In genomic region chr1:236172041-236172579, GRCh38 we compare ENCODE assay signal across 21 cellular contexts.
"Had no signal": no experiment of that assay in that cellular context is flagged by ENCODE, and none has a peak within 500 bp of the region (broad histone marks: within the 10 kb centered on the region; RNA-seq: fewer than 3 reads in every experiment).

No MANE protein-coding gene starts in this region.

- H3K4me3 Mint-ChIP-seq: activated CD4-positive, alpha-beta memory T cell treated with anti-CD3 and anti-CD28 coated beads, Interleukin-2, amount 10 ng/mL, durations not matched to agents 7 days and 5 days; activated CD8-positive, alpha-beta memory T cell treated with anti-CD3 and anti-CD28 coated beads, Interleukin-2, amount 10 ng/mL, durations not matched to agents 7 days and 5 days; activated naive CD8-positive, alpha-beta T cell treated with anti-CD3 and anti-CD28 coated beads, Interleukin-2, amount 10 ng/mL, durations not matched to agents 7 days and 5 days; activated T-helper 17 cell treated with anti-CD3 and anti-CD28 coated beads, Interleukin-2, amount 50 U/mL, for 72 hours; brain; T-helper 2 cell treated with Interferon-gamma antibody and Interleukin-4, amounts not matched to agents 5 μg/mL and 100 μg/mL, for 36 hours; WTC11 had no signal

- DNase-seq: activated CD4-positive, alpha-beta memory T cell treated with anti-CD3 and anti-CD28 coated beads, Interleukin-2, amount 10 ng/mL, durations not matched to agents 7 days and 5 days; activated CD4-positive, alpha-beta T cell treated with anti-CD3 and anti-CD28 coated beads for 48 hours; activated naive CD4-positive, alpha-beta T cell; activated naive CD8-positive, alpha-beta T cell treated with anti-CD3 and anti-CD28 coated beads, Interleukin-2, amount 10 ng/mL, durations not matched to agents 7 days and 5 days; anterior cingulate cortex; caudate nucleus; dorsolateral prefrontal cortex; gastrocnemius medialis; kidney; left ventricle myocardium inferior; mammary epithelial cell; occipital lobe; retina; stimulated activated CD8-positive, alpha-beta memory T cell treated with anti-CD3 and anti-CD28 coated beads, Interleukin-4, amount 100 ng/mL, for 48 hours; stimulated activated naive CD4-positive, alpha-beta T cell treated with Interleukin-2 at 50 U/mL for 16 hours had no signal

- H3K4me1 ChIP-seq: gastrocnemius medialis had no signal

- H3K4me3 ChIP-seq: dorsolateral prefrontal cortex, gastrocnemius medialis, left ventricle myocardium inferior, tibial nerve had no signal

- H3K4me1 Mint-ChIP-seq: activated CD8-positive, alpha-beta memory T cell treated with anti-CD3 and anti-CD28 coated beads, Interleukin-2, amount 10 ng/mL, durations not matched to agents 7 days and 5 days; activated naive CD8-positive, alpha-beta T cell treated with anti-CD3 and anti-CD28 coated beads, Interleukin-2, amount 10 ng/mL, durations not matched to agents 7 days and 5 days had no signal

- H3K27me3 ChIP-seq: dorsolateral prefrontal cortex, gastrocnemius medialis, tibial nerve had no signal

- ATAC-seq: activated CD8-positive, alpha-beta memory T cell treated with anti-CD3 and anti-CD28 coated beads, Interleukin-2, amount 10 ng/mL, durations not matched to agents 7 days and 5 days; activated T-helper 17 cell treated with anti-CD3 and anti-CD28 coated beads, Interleukin-2, amount 50 U/mL, for 72 hours; gastrocnemius medialis; WTC11 had no signal

- H3K9me3 Mint-ChIP-seq: activated CD4-positive, alpha-beta memory T cell treated with anti-CD3 and anti-CD28 coated beads, Interleukin-2, amount 10 ng/mL, durations not matched to agents 7 days and 5 days; activated naive CD8-positive, alpha-beta T cell treated with anti-CD3 and anti-CD28 coated beads, Interleukin-2, amount 10 ng/mL, durations not matched to agents 7 days and 5 days; activated T-helper 17 cell treated with anti-CD3 and anti-CD28 coated beads, Interleukin-2, amount 50 U/mL, for 72 hours; T-helper 2 cell treated with Interferon-gamma antibody and Interleukin-4, amounts not matched to agents 5 μg/mL and 100 μg/mL, for 36 hours; WTC11 had no signal

- H3K9me3 ChIP-seq: gastrocnemius medialis, left ventricle myocardium inferior, tibial nerve had no signal

- H3K27ac Mint-ChIP-seq: activated CD4-positive, alpha-beta memory T cell treated with anti-CD3 and anti-CD28 coated beads, Interleukin-2, amount 10 ng/mL, durations not matched to agents 7 days and 5 days; activated CD8-positive, alpha-beta memory T cell treated with anti-CD3 and anti-CD28 coated beads, Interleukin-2, amount 10 ng/mL, durations not matched to agents 7 days and 5 days; activated naive CD8-positive, alpha-beta T cell treated with anti-CD3 and anti-CD28 coated beads, Interleukin-2, amount 10 ng/mL, durations not matched to agents 7 days and 5 days; activated T-helper 17 cell treated with anti-CD3 and anti-CD28 coated beads, Interleukin-2, amount 50 U/mL, for 72 hours; T-helper 2 cell treated with Interferon-gamma antibody and Interleukin-4, amounts not matched to agents 5 μg/mL and 100 μg/mL, for 36 hours; WTC11 had no signal

- H3K36me3 Mint-ChIP-seq: activated CD8-positive, alpha-beta memory T cell treated with anti-CD3 and anti-CD28 coated beads, Interleukin-2, amount 10 ng/mL, durations not matched to agents 7 days and 5 days; activated naive CD8-positive, alpha-beta T cell treated with anti-CD3 and anti-CD28 coated beads, Interleukin-2, amount 10 ng/mL, durations not matched to agents 7 days and 5 days; WTC11 had no signal

- H3K27ac ChIP-seq: dorsolateral prefrontal cortex, gastrocnemius medialis, left ventricle myocardium inferior, tibial nerve had no signal

- H3K27me3 Mint-ChIP-seq: activated CD4-positive, alpha-beta memory T cell treated with anti-CD3 and anti-CD28 coated beads, Interleukin-2, amount 10 ng/mL, durations not matched to agents 7 days and 5 days; activated CD8-positive, alpha-beta memory T cell treated with anti-CD3 and anti-CD28 coated beads, Interleukin-2, amount 10 ng/mL, durations not matched to agents 7 days and 5 days; activated naive CD8-positive, alpha-beta T cell treated with anti-CD3 and anti-CD28 coated beads, Interleukin-2, amount 10 ng/mL, durations not matched to agents 7 days and 5 days; activated T-helper 17 cell treated with anti-CD3 and anti-CD28 coated beads, Interleukin-2, amount 50 U/mL, for 72 hours; brain had no signal

- H3K36me3 ChIP-seq: gastrocnemius medialis, left ventricle myocardium inferior had no signal
